Comparison of ENCODE assay signal across 9 cellular contexts in the genomic region with DNA sequence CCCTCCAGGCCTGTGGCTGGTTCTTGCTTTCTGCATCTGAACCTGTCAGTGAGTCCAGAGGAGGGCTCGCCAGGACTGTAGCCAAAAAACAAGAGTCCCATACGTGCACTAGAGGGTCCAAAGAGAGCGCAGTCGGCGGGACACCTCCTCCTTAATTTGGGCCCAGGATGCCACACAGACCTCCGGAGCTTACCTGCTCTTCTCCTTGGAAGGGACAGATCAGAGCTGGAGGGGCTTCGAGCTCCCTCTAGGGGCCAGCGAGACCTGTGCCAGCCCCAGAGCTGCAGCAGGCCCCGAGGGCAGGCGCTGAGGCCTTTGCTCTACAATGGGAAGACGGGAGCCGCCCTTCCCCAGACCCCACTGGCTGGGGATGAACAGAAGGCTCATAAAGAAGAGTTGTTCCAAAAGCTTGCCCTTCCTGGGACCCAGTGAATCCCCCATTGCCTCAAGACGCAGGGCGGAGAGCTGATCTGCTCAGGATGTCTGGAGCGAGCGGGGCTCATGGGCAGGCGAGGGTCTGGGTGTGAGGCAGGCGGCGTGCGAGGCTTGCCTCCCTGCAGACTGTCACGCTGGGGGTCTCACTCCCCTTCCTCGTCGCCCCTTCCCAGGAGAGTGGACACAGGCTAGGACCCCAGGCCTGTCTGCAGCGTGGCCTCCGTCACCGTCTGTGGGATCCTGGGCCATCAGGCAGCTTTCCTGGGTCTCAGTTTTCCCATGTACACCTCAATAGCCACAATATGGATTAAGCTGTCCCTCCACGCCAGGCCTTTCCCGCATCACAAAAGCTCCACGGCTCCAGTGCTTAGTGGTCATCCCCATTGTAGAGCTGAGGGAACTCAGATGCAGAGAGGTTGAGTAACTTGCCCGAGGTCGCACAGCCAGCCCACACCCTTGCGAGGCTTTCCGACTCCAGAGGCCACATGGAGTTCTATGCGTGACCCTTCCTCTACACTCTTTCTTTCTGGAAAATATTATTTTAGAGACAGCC. TPM values are rescaled to one million over a fixed set of nuclear protein-coding genes. Genes with fewer than 3 reads are reported as not detected.
A peak's percentile ranks its signal among the peaks of the same experiment; 100 is the strongest.
DNase-seq lines count a peak whose midpoint lies in the region; ATAC-seq and TF ChIP-seq lines count a peak whose summit lies in the region.
"Had no signal": no experiment of that assay in that cellular context is flagged by ENCODE, and none has a peak within 500 bp of the region (broad histone marks: within the 10 kb centered on the region; RNA-seq: fewer than 3 reads in every experiment).

No MANE protein-coding gene starts in this region.

- no peak overlapping the region for H3K4me3 Mint-ChIP-seq in chondrocyte (ENCODE audit: unreplicated experiment)
- no peak overlapping the region for H3K4me3 Mint-ChIP-seq in activated T-helper 2 cell treated with anti-CD3 and anti-CD28 coated beads, Interferon-gamma antibody, Interleukin-2, Interleukin-4, amounts not matched to agents 10 μg/mL and 5 μg/mL and 100 μg/mL, durations not matched to agents 14 hours and 24 hours and 36 hours (ENCODE audit: low read depth)

- no peaks in the 10 kb centered on the region for H3K4me1 Mint-ChIP-seq in chondrocyte (ENCODE audit: low read depth)
- no peaks in the 10 kb centered on the region for H3K4me1 Mint-ChIP-seq in activated T-helper 2 cell treated with anti-CD3 and anti-CD28 coated beads, Interferon-gamma antibody, Interleukin-2, Interleukin-4, amounts not matched to agents 10 μg/mL and 5 μg/mL and 100 μg/mL, durations not matched to agents 14 hours and 24 hours and 36 hours (ENCODE audit: low read depth)

- 61 to 64% (median 64%) methylated on average over 34 of the region's 34 CpGs for WGBS in psoas muscle, 3 donors

- H3K27ac ChIP-seq in psoas muscle, result no peak overlapping the region

- intact Hi-C loops in psoas muscle (cut with DNase I), result no loop called here
- intact Hi-C loops in activated T-helper 2 cell treated with anti-CD3 and anti-CD28 coated beads, Interferon-gamma antibody, Interleukin-2, Interleukin-4, amounts not matched to agents 10 μg/mL and 5 μg/mL and 100 μg/mL, durations not matched to agents 14 hours and 24 hours and 36 hours (cut with micrococcal nuclease), result no loop called here

- H3K9me3 Mint-ChIP-seq in chondrocyte (ENCODE audit: low read depth), result peaks cover 25% of the 10 kb centered on the region
- peaks cover 12% of the 10 kb centered on the region for H3K9me3 Mint-ChIP-seq in activated T-helper 2 cell treated with anti-CD3 and anti-CD28 coated beads, Interferon-gamma antibody, Interleukin-2, Interleukin-4, amounts not matched to agents 10 μg/mL and 5 μg/mL and 100 μg/mL, durations not matched to agents 14 hours and 24 hours and 36 hours

- no peaks in the 10 kb centered on the region for H3K36me3 Mint-ChIP-seq in chondrocyte (ENCODE audit: low read depth)
- H3K36me3 Mint-ChIP-seq in activated T-helper 2 cell treated with anti-CD3 and anti-CD28 coated beads, Interferon-gamma antibody, Interleukin-2, Interleukin-4, amounts not matched to agents 10 μg/mL and 5 μg/mL and 100 μg/mL, durations not matched to agents 14 hours and 24 hours and 36 hours (ENCODE audit: low read depth), result peaks cover 2% of the 10 kb centered on the region

- peaks cover 0 to 8% (median 3%) of the 10 kb centered on the region in 3 donors for H3K27me3 ChIP-seq in psoas muscle (ENCODE audit: insufficient read depth in 3 of 3, low read length in 2 of 3)

- no peaks in the 10 kb centered on the region for H3K4me1 ChIP-seq in psoas muscle

- no peaks in the 10 kb centered on the region for H3K9me3 ChIP-seq in psoas muscle

- no peak overlapping the region for H3K27ac Mint-ChIP-seq in chondrocyte (ENCODE audit: unreplicated experiment)
- no peak overlapping the region for H3K27ac Mint-ChIP-seq in activated T-helper 2 cell treated with anti-CD3 and anti-CD28 coated beads, Interferon-gamma antibody, Interleukin-2, Interleukin-4, amounts not matched to agents 10 μg/mL and 5 μg/mL and 100 μg/mL, durations not matched to agents 14 hours and 24 hours and 36 hours

- no peaks in the 10 kb centered on the region for H3K36me3 ChIP-seq in psoas muscle (ENCODE audit: insufficient read depth in 1 of 2, low read depth in 1 of 2)

- peak; percentile 42 for DNase-seq in NCI-H748 (lab: John Stamatoyannopoulos, UW; ENCODE audit: unreplicated experiment)
- no peak for DNase-seq in NCI-H748 treated with DMSO at 0.1 percent for 48 hours (lab: John Stamatoyannopoulos, UW)
- peak; percentile 11 for DNase-seq in NCI-H146 (lab: John Stamatoyannopoulos, UW)
- DNase-seq in chondrocyte (ENCODE audit: low spot score), result peak; percentile 85
- DNase-seq in psoas muscle, result no peak
- no peak for DNase-seq in activated T-helper 2 cell treated with anti-CD3 and anti-CD28 coated beads, Interferon-gamma antibody, Interleukin-2, Interleukin-4, amounts not matched to agents 10 μg/mL and 5 μg/mL and 100 μg/mL, durations not matched to agents 14 hours and 24 hours and 36 hours (ENCODE audit: low spot score)
- no peak for DNase-seq in AG08395 (ENCODE audit: low spot score)

- H3K4me3 ChIP-seq in psoas muscle, result no peak overlapping the region

- no peak for ATAC-seq in psoas muscle
- no peak for ATAC-seq in GM21381 (IDR thresholded peaks at IDR 0.05; ENCODE audit: unreplicated experiment)

- no peaks in the 10 kb centered on the region for H3K27me3 Mint-ChIP-seq in chondrocyte (ENCODE audit: low read depth)
- H3K27me3 Mint-ChIP-seq in activated T-helper 2 cell treated with anti-CD3 and anti-CD28 coated beads, Interferon-gamma antibody, Interleukin-2, Interleukin-4, amounts not matched to agents 10 μg/mL and 5 μg/mL and 100 μg/mL, durations not matched to agents 14 hours and 24 hours and 36 hours (ENCODE audit: low read depth), result peaks cover 2% of the 10 kb centered on the region

- peak; percentile 28 for TF ChIP-seq CTCF in chondrocyte (IDR thresholded peaks at IDR 0.05)
- peak; percentile 4 for TF ChIP-seq CTCF in psoas muscle (IDR thresholded peaks at IDR 0.05)

RNA-seq across cellular contexts. Expression of gene VSTM2B, which starts 46.9 kb away (rescaled TPM):
- total RNA-seq in chondrocyte, result not detected in 3 replicates
- total RNA-seq in psoas muscle, result not detected
- polyA plus RNA-seq in psoas muscle, result not detected
- total RNA-seq in activated T-helper 2 cell treated with anti-CD3 and anti-CD28 coated beads, Interferon-gamma antibody, Interleukin-2, Interleukin-4, amounts not matched to agents 10 μg/mL and 5 μg/mL and 100 μg/mL, durations not matched to agents 14 hours and 24 hours and 36 hours, result not detected in 2 replicates
- total RNA-seq: glomerular endothelial cell had no signal

Comparison
In these comparisons a context has a peak if more than half of its experiments do, and no peak if none do; other contexts are left out.
1. DNase-seq: peak in NCI-H748 (single experiment), NCI-H146 (single experiment) and chondrocyte (single experiment); none in NCI-H748 treated with DMSO at 0.1 percent for 48 hours (single experiment), psoas muscle (0 of 2), activated T-helper 2 cell treated with anti-CD3 and anti-CD28 coated beads, Interferon-gamma antibody, Interleukin-2, Interleukin-4, amounts not matched to agents 10 μg/mL and 5 μg/mL and 100 μg/mL, durations not matched to agents 14 hours and 24 hours and 36 hours (single experiment) and AG08395 (single experiment).